ENCODE assay signal across 8 cellular contexts in genomic region chr3:181726351-181727121, GRCh38. TPM values are rescaled to one million over a fixed set of nuclear protein-coding genes. Genes with fewer than 3 reads are reported as not detected.
DNase-seq lines count a peak whose midpoint lies in the region; ATAC-seq and TF ChIP-seq lines count a peak whose summit lies in the region.

No MANE protein-coding gene starts in this region.

- peaks cover 82% of the 10 kb centered on the region for H3K27me3 Mint-ChIP-seq in IgD-negative memory B cell

- CTCF ChIA-PET in mammary epithelial cell (lab: Charles Lee; ENCODE audit: low non-redundant PET) = no interaction called here

- H3K4me1 Mint-ChIP-seq in IgD-negative memory B cell = peaks cover 8 to 12% (median 10%) of the 10 kb centered on the region in 3 donors

- H3K4me3 ChIP-seq in ACC112 (ENCODE audit: low read depth, low read length) (peak overlapping the region; percentile 60), mammary epithelial cell (replicated peaks in 1 of 3; ENCODE audit: insufficient read depth in 1 of 3, low read depth in 2 of 3, low read length in 3 of 3) (no peak overlapping the region), mononuclear cell (ENCODE audit: low read length) (peak overlapping the region; percentile 28), mucosa of descending colon (no peak overlapping the region)

- H2AFZ ChIP-seq in ACC112 (ENCODE audit: low read length, unreplicated experiment) = peak overlapping the region; percentile 7
- no peak overlapping the region for H2AFZ ChIP-seq in mammary epithelial cell (ENCODE audit: low read depth, low read length)

- H3K36me3 ChIP-seq in ACC112 (ENCODE audit: insufficient read depth, low read length) (no peaks in the 10 kb centered on the region), mammary epithelial cell (ENCODE audit: insufficient read depth, low read length) (no peaks in the 10 kb centered on the region), mucosa of descending colon (ENCODE audit: low read depth) (no peaks in the 10 kb centered on the region)

- intact Hi-C loops in mammary epithelial cell (cut with micrococcal nuclease) = no loop called here
- intact Hi-C loops in mucosa of descending colon (cut with DNase I, micrococcal nuclease) = no loop called here

- DNase-seq in mammary epithelial cell (no peak), SKM-1 treated with dmso at 0.1 percent for 144 hours (lab: John Stamatoyannopoulos, UW; ENCODE audit: unreplicated experiment) (no peak), mucosa of descending colon (no peak), NOMO-1 treated with dmso at 0.1 percent for 144 hours (lab: John Stamatoyannopoulos, UW; ENCODE audit: unreplicated experiment) (no peak)

- H3K9ac ChIP-seq in mammary epithelial cell (ENCODE audit: insufficient read depth, low read length) = no peak overlapping the region

- WGBS in mammary epithelial cell (ENCODE audit: low coverage, missing lambda C conversion rate) = 30% methylated on average over 21 of the region's 47 CpGs

- H3K4me1 ChIP-seq in ACC112 (ENCODE audit: control insufficient read depth, insufficient read depth, low read length, unreplicated experiment) (no peaks in the 10 kb centered on the region), mammary epithelial cell (ENCODE audit: insufficient read depth, low read length) (no peaks in the 10 kb centered on the region), mononuclear cell (ENCODE audit: insufficient read depth, low read length) (peaks cover 13% of the 10 kb centered on the region), mucosa of descending colon (ENCODE audit: low read depth) (peaks cover 9% of the 10 kb centered on the region)

- H3K79me2 ChIP-seq in ACC112 (ENCODE audit: control insufficient read depth, insufficient read depth, low read length, unreplicated experiment) = no peaks in the 10 kb centered on the region
- H3K79me2 ChIP-seq in mammary epithelial cell (ENCODE audit: insufficient read depth, low read length) = no peaks in the 10 kb centered on the region

- peaks cover 5% of the 10 kb centered on the region for H3K36me3 Mint-ChIP-seq in IgD-negative memory B cell

- H3K4me2 ChIP-seq in mammary epithelial cell (ENCODE audit: insufficient read depth, low read depth, low read length) = peak overlapping the region; percentile 16

- TF ChIP-seq CTCF in mammary epithelial cell (conservative IDR thresholded peaks at IDR 0.05 in 1 of 2, IDR thresholded peaks at IDR 0.05 in 1 of 2; ENCODE audit: extremely low read depth in 1 of 2, insufficient read depth in 1 of 2, low read depth in 1 of 2, low read length in 2 of 2) (no peak), mucosa of descending colon (IDR thresholded peaks at IDR 0.05) (no peak)

- H3K27me3 ChIP-seq in ACC112 (ENCODE audit: insufficient read depth, low read length) = peaks cover 89% of the 10 kb centered on the region
- H3K27me3 ChIP-seq in mammary epithelial cell (ENCODE audit: insufficient read depth, low read length) = peaks cover 91% of the 10 kb centered on the region
- H3K27me3 ChIP-seq in mononuclear cell (ENCODE audit: insufficient read depth, low read length) = peaks cover 97% of the 10 kb centered on the region

- BruUV-seq in mammary epithelial cell (replicated peaks; lab: Mats Ljungman, UMichigan) = no TSS peak

- H3K27ac Mint-ChIP-seq in IgD-negative memory B cell = peak overlapping the region; percentile 81 to 94 (median 90)

- H3K27ac ChIP-seq in ACC112 (ENCODE audit: low read depth, low read length) = no peak overlapping the region
- H3K27ac ChIP-seq in mammary epithelial cell (ENCODE audit: insufficient read depth, low read depth, low read length) = no peak overlapping the region

- no peak for ATAC-seq in mucosa of descending colon
- ATAC-seq in GM18867 (IDR thresholded peaks at IDR 0.05; ENCODE audit: unreplicated experiment) = no peak

- no peaks in the 10 kb centered on the region for H4K20me1 ChIP-seq in mammary epithelial cell (ENCODE audit: insufficient read depth, low read length)

- H3K9me3 Mint-ChIP-seq in IgD-negative memory B cell = peaks cover 6 to 18% (median 17%) of the 10 kb centered on the region in 3 donors

- peak overlapping the region; percentile 79 to 94 (median 84) for H3K4me3 Mint-ChIP-seq in IgD-negative memory B cell

- in situ Hi-C loops in mammary epithelial cell (cut with MboI; ENCODE audit: low sequenced_read_pairs in 2 of 2) = no loop called here

- H3K9me3 ChIP-seq in mammary epithelial cell (replicated peaks; ENCODE audit: insufficient read depth, low read length) (peaks cover 2% of the 10 kb centered on the region), mononuclear cell (ENCODE audit: low read depth, low read length) (no peaks in the 10 kb centered on the region), mucosa of descending colon (no peaks in the 10 kb centered on the region)

- dilution Hi-C loops in mammary epithelial cell (cut with HindIII; ENCODE audit: low sequenced_read_pairs) = no loop called here

RNA-seq across cellular contexts. Expression of gene SOX2, which starts 14.8 kb away (rescaled TPM):
- not detected for polyA plus RNA-seq in IgD-negative memory B cell
- total RNA-seq in mammary epithelial cell = not detected
- not detected for polyA plus RNA-seq in mammary epithelial cell
- polyA minus RNA-seq in mammary epithelial cell = not detected
- under 0.01 TPM for total RNA-seq in mononuclear cell
- total RNA-seq in mucosa of descending colon = 1 to 10 TPM in 1 of 3 donors, under 1 TPM in 1, not detected in 1; 0.19 to 5.7 TPM

Comparison
In these comparisons a context has a peak if more than half of its experiments do, and no peak if none do; other contexts are left out.
1. H3K4me3 ChIP-seq: peak in ACC112 (single experiment) and mononuclear cell (single experiment); none in mammary epithelial cell (0 of 3) and mucosa of descending colon (single experiment).